19 cellular contexts compared by ENCODE assay signal in genomic region chr2:121476714-121477113, GRCh38. TPM values are rescaled to one million over a fixed set of nuclear protein-coding genes. Genes with fewer than 3 reads are reported as not detected.
DNase-seq lines count a peak whose midpoint lies in the region; ATAC-seq and TF ChIP-seq lines count a peak whose summit lies in the region.
"Had no signal": no experiment of that assay in that cellular context is flagged by ENCODE, and none has a peak within 500 bp of the region (broad histone marks: within the 10 kb centered on the region; RNA-seq: fewer than 3 reads in every experiment).

No MANE protein-coding gene starts in this region.

- in situ Hi-C loops in IMR-90 (cut with MboI; ENCODE audit: low sequenced_read_pairs), result no loop called here

- H3K14ac ChIP-seq in IMR-90 (replicated peaks; ENCODE audit: low read depth, low read length), result no peak overlapping the region; the same call in 1 of the 2 replicates

- H3K4me3 Mint-ChIP-seq in neural progenitor cell, result no peak overlapping the region
- H3K4me3 Mint-ChIP-seq in type B pancreatic cell, result no peak overlapping the region
- H3K4me3 Mint-ChIP-seq: naive thymus-derived CD8-positive, alpha-beta T cell had no signal

- H3K4me1 ChIP-seq in IMR-90 (ENCODE audit: control insufficient read depth, insufficient read depth, low read length) (peaks cover 33% of the 10 kb centered on the region), ectodermal cell (ENCODE audit: control insufficient read depth, insufficient read depth, low read length) (peaks cover 41% of the 10 kb centered on the region), neural progenitor cell (peaks cover 83% of the 10 kb centered on the region)

- H3K27ac ChIP-seq in IMR-90 (ENCODE audit: insufficient read depth, low read length), result no peak overlapping the region
- peak overlapping the region; percentile 38 for H3K27ac ChIP-seq in ectodermal cell (ENCODE audit: insufficient read depth, low read depth, low read length, poor library complexity, severe bottlenecking)
- peak overlapping the region; percentile 91 for H3K27ac ChIP-seq in neural progenitor cell
- H3K27ac ChIP-seq: left lung, tibial artery had no signal

- H4K20me1 ChIP-seq in IMR-90 (ENCODE audit: insufficient read depth, low read length), result peaks cover 27% of the 10 kb centered on the region; the same call in 1 of the 2 replicates
- peaks cover 80% of the 10 kb centered on the region for H4K20me1 ChIP-seq in neural progenitor cell (ENCODE audit: low read depth)

- peak overlapping the region; percentile 53 for H3K23ac ChIP-seq in IMR-90 (ENCODE audit: low read depth, low read length)

- WGBS in IMR-90 (ENCODE audit: extremely low coverage in 2 of 2, insufficient read length in 1 of 2), 2 experiments, result 71% methylated on average over 1 of the region's 3 CpGs; no CpG with 5 or more reads in 1 of the 2 experiments
- WGBS in ectodermal cell, 2 experiments, result 68 to 76% methylated on average over 3 of the region's 3 CpGs

- no peaks in the 10 kb centered on the region for H3K36me3 ChIP-seq in IMR-90 (ENCODE audit: control insufficient read depth, insufficient read depth, low read length)
- H3K36me3 ChIP-seq in ectodermal cell (ENCODE audit: control insufficient read depth, insufficient read depth, low read length), result no peaks in the 10 kb centered on the region
- no peaks in the 10 kb centered on the region for H3K36me3 ChIP-seq in neural progenitor cell
- peaks cover 3% of the 10 kb centered on the region; the same call in 1 of the 2 replicates for H3K36me3 ChIP-seq in MG63
- H3K36me3 ChIP-seq: left lung had no signal

- no peaks in the 10 kb centered on the region for H3K27me3 Mint-ChIP-seq in neural progenitor cell (ENCODE audit: insufficient read depth, low read depth)
- no peaks in the 10 kb centered on the region for H3K27me3 Mint-ChIP-seq in type B pancreatic cell
- H3K27me3 Mint-ChIP-seq: naive thymus-derived CD8-positive, alpha-beta T cell had no signal

- H3K9ac ChIP-seq in IMR-90 (ENCODE audit: low read depth, low read length) (no peak overlapping the region), neural progenitor cell (no peak overlapping the region)

- H3K27ac Mint-ChIP-seq in neural progenitor cell (no peak overlapping the region), type B pancreatic cell (no peak overlapping the region)

- H3K79me2 ChIP-seq in neural progenitor cell (ENCODE audit: low read depth), result peaks cover 44% of the 10 kb centered on the region

- intact Hi-C loops in IMR-90 (cut with micrococcal nuclease), result no loop called here

- no peak for ATAC-seq in IMR-90 (ENCODE audit: low read depth)
- ATAC-seq: HCT116; left lung; naive thymus-derived CD8-positive, alpha-beta T cell had no signal

- H3K79me1 ChIP-seq in IMR-90 (ENCODE audit: low read depth in 1 of 2, low read length in 2 of 2), result peaks cover 37 to 70% of the 10 kb centered on the region in 2 experiments

- H3K36me3 Mint-ChIP-seq in neural progenitor cell, result no peaks in the 10 kb centered on the region
- H3K36me3 Mint-ChIP-seq in type B pancreatic cell, result peaks cover 2% of the 10 kb centered on the region

- no peak overlapping the region for H2BK20ac ChIP-seq in IMR-90 (ENCODE audit: low read depth, low read length)

- no peak overlapping the region for H3K4me2 ChIP-seq in IMR-90 (ENCODE audit: low read depth, low read length)
- peak overlapping the region; percentile 63 for H3K4me2 ChIP-seq in neural progenitor cell
- H3K4me2 ChIP-seq: A549 had no signal

- H2AK9ac ChIP-seq in IMR-90 (replicated peaks; ENCODE audit: low read depth, low read length, poor library complexity), result no peak overlapping the region

- dilution Hi-C loops in IMR-90 (cut with HindIII; ENCODE audit: low sequenced_read_pairs, unreplicated experiment), result no loop called here

- no peak overlapping the region for H3K56ac ChIP-seq in IMR-90 (ENCODE audit: extremely low read depth, insufficient read depth, low read length)

- peaks cover 60% of the 10 kb centered on the region for H3F3A ChIP-seq in neural progenitor cell (ENCODE audit: low read depth)

- peaks cover 28% of the 10 kb centered on the region for H3K9me1 ChIP-seq in IMR-90 (ENCODE audit: insufficient read depth, low read length)

- H3K27me3 ChIP-seq in IMR-90 (ENCODE audit: control insufficient read depth, insufficient read depth, low read length) (no peaks in the 10 kb centered on the region), ectodermal cell (ENCODE audit: control insufficient read depth, insufficient read depth, low read length, poor library complexity, severe bottlenecking) (no peaks in the 10 kb centered on the region), neural progenitor cell (no peaks in the 10 kb centered on the region), MG63 (no peaks in the 10 kb centered on the region)
- H3K27me3 ChIP-seq: left lung, tibial artery had no signal

- POLR2A ChIA-PET in IMR-90 (lab: Charles Lee; ENCODE audit: unreplicated experiment), result no interaction called here

- TF ChIP-seq POLR2A in IMR-90 (IDR thresholded peaks at IDR 0.05; ENCODE audit: low read depth, low read length), result no peak

- DNase-seq in NOMO-1 treated with DMSO at 0.1 percent for 48 hours (lab: John Stamatoyannopoulos, UW; ENCODE audit: unreplicated experiment) (peak; percentile 10), NOMO-1 treated with dmso at 0.1 percent for 144 hours (lab: John Stamatoyannopoulos, UW; ENCODE audit: unreplicated experiment) (no peak), IMR-90 (no peak), neural progenitor cell (ENCODE audit: low spot score) (peak; percentile 51), GM03348 (ENCODE audit: low spot score) (no peak), type B pancreatic cell (ENCODE audit: extremely low spot score, unreplicated experiment) (no peak), MG63 (no peak)
- DNase-seq: activated CD4-positive, CD25-positive, alpha-beta regulatory T cell treated with anti-CD3 and anti-CD28 coated beads, Interleukin-2, amount 50 U/mL, for 72 hours; effector CD4-positive, alpha-beta T cell; EL; left lung; naive thymus-derived CD8-positive, alpha-beta T cell; NCI-H2081 treated with DMSO at 0.1 percent for 48 hours; SHP77 treated with DMSO at 0.1 percent for 48 hours; tibial artery had no signal

- CTCF ChIA-PET in IMR-90 (lab: Yijun Ruan, JAX), result no interaction called here

- no peak overlapping the region for H4K5ac ChIP-seq in IMR-90 (ENCODE audit: low read depth, low read length)

- no peak overlapping the region for H2BK15ac ChIP-seq in IMR-90 (ENCODE audit: low read depth, low read length)

- no peaks in the 10 kb centered on the region for H3K9me3 Mint-ChIP-seq in neural progenitor cell
- no peaks in the 10 kb centered on the region for H3K9me3 Mint-ChIP-seq in type B pancreatic cell
- H3K9me3 Mint-ChIP-seq: naive thymus-derived CD8-positive, alpha-beta T cell had no signal

- no peak overlapping the region for H2BK120ac ChIP-seq in IMR-90 (ENCODE audit: low read depth, low read length)

- BruUV-seq in IMR-90 (replicated peaks; lab: Mats Ljungman, UMichigan), result no TSS peak

- TF ChIP-seq CTCF in IMR-90 (conservative IDR thresholded peaks at IDR 0.05; ENCODE audit: low read depth, low read length) (no peak), neural progenitor cell (IDR thresholded peaks at IDR 0.05) (no peak), type B pancreatic cell (conservative IDR thresholded peaks at IDR 0.05) (no peak)

- H3K4me1 Mint-ChIP-seq in neural progenitor cell (peaks cover 62% of the 10 kb centered on the region), type B pancreatic cell (ENCODE audit: unreplicated experiment) (peaks cover 46% of the 10 kb centered on the region)

- H3K18ac ChIP-seq in IMR-90 (ENCODE audit: low read depth, low read length), result no peak overlapping the region

- H4K8ac ChIP-seq in IMR-90 (ENCODE audit: low read depth in 2 of 2, low read length in 2 of 2), result no peak overlapping the region

- H2BK5ac ChIP-seq in IMR-90 (ENCODE audit: low read depth, low read length, poor library complexity, severe bottlenecking), result no peak overlapping the region

- TF ChIP-seq RAD21 in IMR-90 (IDR thresholded peaks at IDR 0.05; ENCODE audit: low read length), result no peak

- peak overlapping the region; percentile 40 for H3K4ac ChIP-seq in IMR-90 (ENCODE audit: low read depth, low read length)

- H2AFZ ChIP-seq in IMR-90 (replicated peaks; ENCODE audit: low read length, poor library complexity) (no peak overlapping the region), neural progenitor cell (replicated peaks) (no peak overlapping the region)

- H3K4me3 ChIP-seq in IMR-90 (ENCODE audit: insufficient read depth, low read depth, low read length) (no peak overlapping the region), ectodermal cell (ENCODE audit: insufficient read depth, low read depth, low read length) (no peak overlapping the region), neural progenitor cell (no peak overlapping the region), MG63 (no peak overlapping the region)
- H3K4me3 ChIP-seq: A549, left lung, tibial artery had no signal

- H2AK5ac ChIP-seq in IMR-90 (ENCODE audit: low read depth, low read length), result no peak overlapping the region

- H3K9me3 ChIP-seq in IMR-90 (ENCODE audit: control insufficient read depth, insufficient read depth, low read length) (no peaks in the 10 kb centered on the region), ectodermal cell (ENCODE audit: control insufficient read depth, low read length) (no peaks in the 10 kb centered on the region), neural progenitor cell (ENCODE audit: low read depth) (no peaks in the 10 kb centered on the region), MG63 (no peaks in the 10 kb centered on the region)
- H3K9me3 ChIP-seq: A549, left lung, tibial artery had no signal

- H4K91ac ChIP-seq in IMR-90 (ENCODE audit: insufficient read depth, low read depth, low read length), result no peak overlapping the region

TF ChIP-seq in IMR-90, 13 proteins besides CTCF, POLR2A, EP300 and RAD21 (continues in another document):
- TF ChIP-seq CEBPB (IDR thresholded peaks at IDR 0.05; ENCODE audit: low read depth, low read length), result no peak
- no peak for TF ChIP-seq MAFK (IDR thresholded peaks at IDR 0.05; ENCODE audit: low read depth, low read length)

RNA-seq across cellular contexts. Expression of gene RNU4ATAC, which starts 54.0 kb away (rescaled TPM):
- under 0.01 TPM in 2 replicates for total RNA-seq in IMR-90 (2012; rRNA removed)
- not detected in 2 replicates for polyA plus RNA-seq in IMR-90 (2012; rRNA removed)
- polyA plus RNA-seq in IMR-90 (2012; cell fraction: cytosol; rRNA removed), result not detected in 2 replicates
- polyA plus RNA-seq in IMR-90 (2012; cell fraction: nucleus; rRNA removed; ENCODE audit: low replicate concordance), result not detected in 2 replicates
- 117 TPM for polyA plus RNA-seq in ectodermal cell (2013, experiment 1 of 4)
- polyA plus RNA-seq in ectodermal cell (2013, experiment 2 of 4), result 202 TPM
- polyA plus RNA-seq in ectodermal cell (2013, experiment 3 of 4), result 1,776 TPM
- 892 TPM for polyA plus RNA-seq in ectodermal cell (2013, experiment 4 of 4)
- not detected in 2 replicates for total RNA-seq in neural progenitor cell (ENCODE audit: low replicate concordance)
- total RNA-seq in type B pancreatic cell (ENCODE audit: low replicate concordance), result not detected in 2 replicates
- not detected in 2 replicates for total RNA-seq in MG63 (2014; rRNA removed; shearing (Covaris generic); ENCODE audit: low replicate concordance)
- total RNA-seq: HT1080; left lung; naive thymus-derived CD8-positive, alpha-beta T cell had no signal
- polyA plus RNA-seq: A549; naive thymus-derived CD8-positive, alpha-beta T cell had no signal

Comparison
In these comparisons a context has a peak if more than half of its experiments do, and no peak if none do; other contexts are left out.
1. DNase-seq: peak in NOMO-1 treated with DMSO at 0.1 percent for 48 hours (single experiment) and neural progenitor cell (single experiment); none in NOMO-1 treated with dmso at 0.1 percent for 144 hours (single experiment), IMR-90 (single experiment), GM03348 (single experiment), type B pancreatic cell (single experiment) and MG63 (single experiment).